In genomic region chr10:86970152-86970886, GRCh38 we compare ENCODE assay signal across 8 cellular contexts. TPM values are rescaled to one million over a fixed set of nuclear protein-coding genes. Genes with fewer than 3 reads are reported as not detected.
DNase-seq lines count a peak whose midpoint lies in the region; ATAC-seq, FAIRE-seq and TF ChIP-seq lines count a peak whose summit lies in the region.

No MANE protein-coding gene starts in this region.

- ATAC-seq in right lobe of liver (peak in 1 of 4 donors; percentile 10), thoracic aorta (ENCODE audit: insufficient number of reproducible peaks, low FRiP score, low read depth) (peak; percentile 6), GM21737 (IDR thresholded peaks at IDR 0.05; ENCODE audit: unreplicated experiment) (no peak)

- H3K4me3 ChIP-seq in colonic mucosa (peak overlapping the region; percentile 39), right lobe of liver (peak overlapping the region; percentile 30 to 48 (median 43)), thoracic aorta (peak overlapping the region; percentile 97)

- no peaks in the 10 kb centered on the region for H3K36me3 ChIP-seq in colonic mucosa
- no peaks in the 10 kb centered on the region for H3K36me3 ChIP-seq in right lobe of liver
- no peaks in the 10 kb centered on the region for H3K36me3 ChIP-seq in thoracic aorta

- peak overlapping the region; percentile 77 to 81 for H3K9ac ChIP-seq in colonic mucosa (ENCODE audit: low read depth in 2 of 2, low read length in 2 of 2)

- H3K9me3 ChIP-seq in colonic mucosa (no peaks in the 10 kb centered on the region), right lobe of liver (no peaks in the 10 kb centered on the region), thoracic aorta (no peaks in the 10 kb centered on the region)

- H3K27me3 ChIP-seq in colonic mucosa (no peaks in the 10 kb centered on the region), right lobe of liver (no peaks in the 10 kb centered on the region), thoracic aorta (replicated peaks; ENCODE audit: insufficient read depth) (no peaks in the 10 kb centered on the region)

- H3K27ac ChIP-seq in colonic mucosa (peak overlapping the region; percentile 69), right lobe of liver (peak overlapping the region; percentile 58 to 74 (median 63)), thoracic aorta (peak overlapping the region; percentile 100)

- intact Hi-C loops in colonic mucosa (cut with DNase I) (loop anchor here (10.0 kb wide), 1 partner anchor 124 kb away; the partner anchor contains the start of genes GLUD1 and SHLD2), right lobe of liver (cut with DNase I) (no loop called here)

- H3K4me1 ChIP-seq in colonic mucosa = peaks cover 9% of the 10 kb centered on the region
- peaks cover 0 to 15% (median 0%) of the 10 kb centered on the region in 4 donors for H3K4me1 ChIP-seq in right lobe of liver
- peaks cover 24 to 58% of the 10 kb centered on the region in 2 donors for H3K4me1 ChIP-seq in thoracic aorta (ENCODE audit: control insufficient read depth in 1 of 2, low read depth in 2 of 2)

- no peak for FAIRE-seq in HTR-8/SVneo (lab: Jason Lieb, UNC)

- TF ChIP-seq CTCF in colonic mucosa (IDR thresholded peaks at IDR 0.05) (no peak), right lobe of liver (IDR thresholded peaks at IDR 0.05) (no peak), thoracic aorta (IDR thresholded peaks at IDR 0.05) (no peak)

- 81% methylated on average over 13 of the region's 27 CpGs for WGBS in right lobe of liver (ENCODE audit: insufficient coverage, low coverage, low lambda C conversion rate, missing lambda C conversion rate)

- no peak for TF ChIP-seq POLR2A in right lobe of liver (IDR thresholded peaks at IDR 0.05)

- DNase-seq in EL (peak; percentile 78), NOMO-1 treated with dmso at 0.1 percent for 144 hours (lab: John Stamatoyannopoulos, UW; ENCODE audit: unreplicated experiment) (peak; percentile 28), colonic mucosa (peak; percentile 66), right lobe of liver (peak in 1 of 3 donors; percentile 55), thoracic aorta (ENCODE audit: low spot score) (no peak), HTR-8/SVneo (ENCODE audit: insufficient read length, low spot score) (no peak), OCI-M2 (lab: John Stamatoyannopoulos, UW; ENCODE audit: unreplicated experiment) (no peak)

RNA-seq across cellular contexts. Expression of gene ADIRF, which starts 2.0 kb away (rescaled TPM):
- total RNA-seq in colonic mucosa (10 to 100 TPM; 41.5 to 91.2 TPM), right lobe of liver (10 to 100 TPM; 11.1 to 77.6 (median 28.6) TPM), thoracic aorta (100 to 1,000 TPM; 318 to 644 TPM)

RNA-seq across cellular contexts. Expression of gene SNCG, which starts 11.9 kb away (rescaled TPM):
- total RNA-seq in colonic mucosa (1 to 10 TPM; 2.6 to 6.6 TPM), right lobe of liver (10 to 100 TPM in 2 of 6 experiments, 1 to 10 TPM in 4; 1.1 to 21.2 (median 2.2) TPM), thoracic aorta (100 to 1,000 TPM in 1 of 2 donors, 10 to 100 TPM in 1; 50.9 to 167 TPM)

RNA-seq across cellular contexts. Expression of gene MMRN2, which starts 12.9 kb away (rescaled TPM):
- total RNA-seq in colonic mucosa = 1 to 10 TPM; 3.4 to 7.4 TPM
- total RNA-seq in right lobe of liver = 10 to 100 TPM in 3 of 6 experiments, 1 to 10 TPM in 3; 6.2 to 11.8 (median 9.1) TPM
- total RNA-seq in thoracic aorta = 10 to 100 TPM; 49.4 to 55.0 TPM

RNA-seq across cellular contexts. Expression of gene FAM25A, which starts 49.8 kb away (rescaled TPM):
- not detected for total RNA-seq in colonic mucosa
- total RNA-seq in right lobe of liver = not detected
- total RNA-seq in thoracic aorta = not detected

Comparison
In these comparisons a context has a peak if more than half of its experiments do, and no peak if none do; other contexts are left out.
1. DNase-seq: peak in EL (single experiment), NOMO-1 treated with dmso at 0.1 percent for 144 hours (single experiment) and colonic mucosa (single experiment); none in thoracic aorta (single experiment), HTR-8/SVneo (single experiment) and OCI-M2 (single experiment).
2. H3K4me3 ChIP-seq: peak in every context shown above with its lines; median percentile 97 in thoracic aorta; 43 in right lobe of liver; 39 in colonic mucosa.
3. Peak in every context shown above with its lines, with median percentiles within 50 percentile points of each other: H3K27ac ChIP-seq.